14 cellular contexts compared by ENCODE assay signal in the genomic region with DNA sequence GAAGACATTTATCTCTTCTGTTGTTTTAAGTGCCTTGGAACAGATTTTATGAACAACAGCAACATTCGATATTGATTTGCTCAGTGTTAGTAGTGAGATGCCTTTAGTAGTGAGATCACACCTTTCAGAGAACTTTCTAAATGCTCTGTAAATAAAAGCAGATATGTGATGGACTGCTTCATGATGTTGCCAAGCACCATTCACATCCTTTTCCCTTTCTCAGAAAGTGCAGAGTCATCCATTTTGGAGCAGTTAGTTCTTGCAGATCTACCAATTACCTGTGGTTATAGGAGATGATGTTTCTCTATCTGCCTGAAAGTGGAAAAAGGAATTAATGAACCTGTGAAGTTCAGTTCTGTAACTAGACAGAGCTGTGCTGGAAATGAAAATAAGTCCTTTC. TPM values are rescaled to one million over a fixed set of nuclear protein-coding genes. Genes with fewer than 3 reads are reported as not detected.
DNase-seq lines count a peak whose midpoint lies in the region; TF ChIP-seq lines count a peak whose summit lies in the region.
"Had no signal": no experiment of that assay in that cellular context is flagged by ENCODE, and none has a peak within 500 bp of the region (broad histone marks: within the 10 kb centered on the region; RNA-seq: fewer than 3 reads in every experiment).

No MANE protein-coding gene starts in this region.

- no peak overlapping the region for H3K23ac ChIP-seq in mesendoderm (ENCODE audit: low read length)

- peak overlapping the region; percentile 74 for H2BK15ac ChIP-seq in mesendoderm (replicated peaks; ENCODE audit: low read depth)

- DNase-seq in DMS153 (lab: John Stamatoyannopoulos, UW) (peak; percentile 13), DMS153 treated with DMSO at 0.1 percent for 48 hours (lab: John Stamatoyannopoulos, UW; ENCODE audit: unreplicated experiment) (no peak), mesendoderm (peak; percentile 24), SKM-1 treated with dmso at 0.1 percent for 144 hours (lab: John Stamatoyannopoulos, UW; ENCODE audit: unreplicated experiment) (no peak), anterior cingulate cortex (lab: John Stamatoyannopoulos, UW) (no peak)
- DNase-seq in activated CD8-positive, alpha-beta memory T cell treated with anti-CD3 and anti-CD28 coated beads, Interleukin-2, amount 50 U/mL, for 48 hours: no peak
- DNase-seq: body of pancreas, GDM1, right lobe of liver, T1000, upper lobe of right lung had no signal

- H3K27me3 ChIP-seq in HUES6 (ENCODE audit: control insufficient read depth, insufficient read depth, low read length): no peaks in the 10 kb centered on the region
- H3K27me3 ChIP-seq in mesendoderm (ENCODE audit: insufficient read depth, low read length, poor library complexity): no peaks in the 10 kb centered on the region
- H3K27me3 ChIP-seq: body of pancreas, right lobe of liver, upper lobe of right lung had no signal

- H3K36me3 ChIP-seq in HUES6 (ENCODE audit: control insufficient read depth, insufficient read depth, low read length) (no peaks in the 10 kb centered on the region), mesendoderm (ENCODE audit: control insufficient read depth, insufficient read depth, low read length) (no peaks in the 10 kb centered on the region)
- H3K36me3 ChIP-seq: HAP-1, right lobe of liver, upper lobe of right lung had no signal

- H3K4me1 ChIP-seq in HUES6 (ENCODE audit: control insufficient read depth, insufficient read depth, low read length) (no peaks in the 10 kb centered on the region; the same call in 1 of the 2 replicates), mesendoderm (ENCODE audit: control insufficient read depth, low read depth, low read length) (no peaks in the 10 kb centered on the region)

- peaks cover 0 to 10% (median 4%) of the 10 kb centered on the region in 5 experiments for H3K9me3 Mint-ChIP-seq in brain

- no peaks in the 10 kb centered on the region for H3K9me3 ChIP-seq in HUES6 (ENCODE audit: control insufficient read depth, insufficient read depth, low read depth, low read length)
- H3K9me3 ChIP-seq: body of pancreas, HAP-1, right lobe of liver, upper lobe of right lung had no signal

- H2BK5ac ChIP-seq in mesendoderm (ENCODE audit: low read length): no peak overlapping the region

- H3K4ac ChIP-seq in mesendoderm (ENCODE audit: low read depth, low read length): no peak overlapping the region

- H3K9ac ChIP-seq in HUES6 (ENCODE audit: low read length): no peak overlapping the region
- no peak overlapping the region for H3K9ac ChIP-seq in mesendoderm (ENCODE audit: low read length)

- no CpG with 5 or more reads among the region's 1 CpG for WGBS in mesendoderm (ENCODE audit: extremely low coverage, insufficient coverage, low lambda C conversion rate)

- no peak overlapping the region for H2BK120ac ChIP-seq in mesendoderm (ENCODE audit: low read depth, low read length)

- 0 out of 2 replicates have a peak overlapping the region, but pooled peaks have one; percentile 31 for H3K27ac ChIP-seq in HUES6 (ENCODE audit: low read depth, low read length)
- no peak overlapping the region for H3K27ac ChIP-seq in mesendoderm (ENCODE audit: low read depth, low read length)
- H3K27ac ChIP-seq: right lobe of liver, upper lobe of right lung had no signal

- no peak overlapping the region for H3K4me3 ChIP-seq in HUES6 (ENCODE audit: low read depth, low read length)
- H3K4me3 ChIP-seq in mesendoderm (ENCODE audit: low read length): no peak overlapping the region
- H3K4me3 ChIP-seq: body of pancreas, HAP-1, right lobe of liver, upper lobe of right lung had no signal

- peaks cover 2% of the 10 kb centered on the region for H3K79me1 ChIP-seq in mesendoderm (ENCODE audit: low read length)

- no peak overlapping the region for H4K8ac ChIP-seq in mesendoderm (ENCODE audit: low read depth, low read length)

- peaks cover 41% of the 10 kb centered on the region for H3K36me3 Mint-ChIP-seq in brain

- peak overlapping the region in 4 of 5 experiments; percentile 25 to 89 (median 63) for H3K27ac Mint-ChIP-seq in brain

- H3K56ac ChIP-seq in mesendoderm (ENCODE audit: low read length): no peak overlapping the region

- H3K27me3 Mint-ChIP-seq in brain: no peaks in the 10 kb centered on the region

- no peak overlapping the region for H3K4me2 ChIP-seq in mesendoderm (ENCODE audit: low read length)

- H3K79me2 ChIP-seq in mesendoderm (ENCODE audit: control insufficient read depth, insufficient read depth, low read length): no peaks in the 10 kb centered on the region

- no peak overlapping the region for H4K5ac ChIP-seq in mesendoderm (ENCODE audit: low read length)

- no peak overlapping the region for H3K18ac ChIP-seq in mesendoderm (ENCODE audit: low read length)

- no peak for TF ChIP-seq CTCF in brain (conservative IDR thresholded peaks at IDR 0.05)

- peak overlapping the region in 1 of 5 experiments; percentile 19 for H3K4me3 Mint-ChIP-seq in brain

- H2AK5ac ChIP-seq in mesendoderm (ENCODE audit: low read length): no peak overlapping the region

- H3K4me1 Mint-ChIP-seq in brain: peaks cover 24% of the 10 kb centered on the region

RNA-seq across cellular contexts. Expression of gene CBFA2T2, which starts 27.0 kb away (rescaled TPM):
- 77.3 TPM for polyA plus RNA-seq in brain (ENCODE audit: insufficient read depth, low read depth, low replicate concordance)
- 4.0 TPM for polyA plus RNA-seq in mesendoderm (2013, experiment 1 of 2)
- polyA plus RNA-seq in mesendoderm (2013, experiment 2 of 2): 4.2 TPM

Comparison
In these comparisons a context has a peak if more than half of its experiments do, and no peak if none do; other contexts are left out.
1. DNase-seq: peak in DMS153 (single experiment) and mesendoderm (single experiment); none in DMS153 treated with DMSO at 0.1 percent for 48 hours (single experiment), SKM-1 treated with dmso at 0.1 percent for 144 hours (single experiment), anterior cingulate cortex (0 of 58) and activated CD8-positive, alpha-beta memory T cell treated with anti-CD3 and anti-CD28 coated beads, Interleukin-2, amount 50 U/mL, for 48 hours (single experiment).